11 cellular contexts compared by ENCODE assay signal in genomic region chr5:41610402-41610801, GRCh38.
"Had no signal": no experiment of that assay in that cellular context is flagged by ENCODE, and none has a peak within 500 bp of the region (broad histone marks: within the 10 kb centered on the region; RNA-seq: fewer than 3 reads in every experiment).

No MANE protein-coding gene starts in this region.

- H3K27ac Mint-ChIP-seq: HFFc6, IgD-negative memory B cell had no signal

- H3K36me3 ChIP-seq: HAP-1 had no signal

- ATAC-seq: HCT116 had no signal

- H3K27ac ChIP-seq: GM23248, HL-60, KMS-11 had no signal

- H3K4me1 ChIP-seq: HAP-1 had no signal

- H3K4me2 ChIP-seq: KMS-11 had no signal

- H3K4me3 ChIP-seq: GM23248, HAP-1 had no signal

- H3K27me3 Mint-ChIP-seq: IgD-negative memory B cell had no signal

- H2AFZ ChIP-seq: GM23248 had no signal

- H3K4me3 Mint-ChIP-seq: HFFc6, IgD-negative memory B cell had no signal

- H3K9me3 ChIP-seq: HAP-1 had no signal

- H3K4me1 Mint-ChIP-seq: IgD-negative memory B cell had no signal

- DNase-seq: GM23248, GOT3, H7, HFFc6, Karpas-422, KBM-7 had no signal

- H3K9ac ChIP-seq: GM23248, KMS-11 had no signal

- H3K9me3 Mint-ChIP-seq: HFFc6 had no signal

- H3K36me3 Mint-ChIP-seq: IgD-negative memory B cell had no signal
